8 cellular contexts compared by ENCODE assay signal in the genomic region with DNA sequence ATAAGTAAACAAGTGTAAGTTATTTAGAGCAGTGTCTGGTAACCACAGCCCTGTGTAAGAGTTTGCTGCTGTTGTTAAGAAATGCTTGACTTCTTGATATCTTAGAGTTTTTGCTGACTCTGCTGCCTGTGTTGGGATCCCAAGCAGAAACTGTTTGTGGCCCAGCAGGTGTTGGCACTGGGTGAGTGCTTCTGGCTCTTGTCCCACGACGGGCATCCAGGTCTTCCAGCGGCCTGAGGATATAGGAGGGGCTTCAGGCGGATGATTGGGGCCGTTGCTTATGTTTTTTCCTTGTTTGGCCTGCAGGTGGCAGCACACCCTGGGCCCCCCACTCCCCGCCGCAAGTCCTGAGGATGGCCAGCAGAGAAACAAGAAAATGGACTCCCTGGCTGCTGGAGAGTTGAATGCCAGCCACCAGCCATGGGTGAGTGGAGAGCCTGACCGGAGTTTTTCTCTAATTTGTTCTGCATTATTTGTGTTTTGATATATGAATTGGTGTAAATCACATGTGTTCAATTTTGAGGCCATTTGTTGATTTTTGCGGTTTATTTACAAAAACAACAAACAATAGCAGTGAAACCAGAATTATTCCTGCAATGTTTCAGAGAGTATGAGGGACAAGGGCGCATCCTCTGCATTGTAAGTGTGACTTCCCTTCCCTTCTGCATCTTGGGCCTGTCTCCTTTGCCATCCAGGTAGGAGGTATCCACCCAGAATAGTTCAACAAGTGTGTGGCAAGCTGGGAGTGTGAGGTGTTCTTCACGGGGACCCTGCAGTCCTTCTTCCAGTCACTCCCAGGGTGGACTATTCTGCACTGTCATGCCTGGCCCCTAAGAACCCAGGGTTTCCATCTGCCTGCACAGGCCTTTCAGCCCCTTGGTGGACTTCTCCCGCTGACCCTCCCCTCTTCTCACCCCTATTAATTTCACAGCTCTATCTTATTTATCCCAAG. TPM values are rescaled to one million over a fixed set of nuclear protein-coding genes. Genes with fewer than 3 reads are reported as not detected.
DNase-seq lines count a peak whose midpoint lies in the region; ATAC-seq and TF ChIP-seq lines count a peak whose summit lies in the region.

No MANE protein-coding gene starts in this region.

- no peak overlapping the region for H3K9ac ChIP-seq in OCI-LY3 (ENCODE audit: low read length)

- H3K9me3 ChIP-seq in OCI-LY3 (ENCODE audit: insufficient read depth, low read length) (no peaks in the 10 kb centered on the region), esophagus (ENCODE audit: control insufficient read depth in 2 of 2, insufficient read depth in 1 of 2, low read depth in 1 of 2, low read length in 1 of 2) (no peaks in the 10 kb centered on the region), muscle layer of duodenum (ENCODE audit: control insufficient read depth in 1 of 2, low read length in 2 of 2) (no peaks in the 10 kb centered on the region), suprapubic skin (no peaks in the 10 kb centered on the region)

- peak overlapping the region; percentile 79 for H3K27ac ChIP-seq in OCI-LY3 (ENCODE audit: low read length)
- H3K27ac ChIP-seq in esophagus (ENCODE audit: low read depth in 2 of 2, low read length in 1 of 2): peak overlapping the region; percentile 72 to 84
- H3K27ac ChIP-seq in muscle layer of duodenum (ENCODE audit: low read length): peak overlapping the region; percentile 80
- no peak overlapping the region for H3K27ac ChIP-seq in suprapubic skin

- no peak for TF ChIP-seq EP300 in suprapubic skin (IDR thresholded peaks at IDR 0.05)

- WGBS in esophagus, 2 donors: 21 to 24% methylated on average over 12 of the region's 12 CpGs
- 22% methylated on average over 12 of the region's 12 CpGs for WGBS in suprapubic skin

- H3K27me3 ChIP-seq in OCI-LY3 (ENCODE audit: low read depth, low read length) (no peaks in the 10 kb centered on the region), esophagus (ENCODE audit: control insufficient read depth in 1 of 2, insufficient read depth in 2 of 2, low read length in 2 of 2) (no peaks in the 10 kb centered on the region), muscle layer of duodenum (ENCODE audit: low read depth, low read length) (no peaks in the 10 kb centered on the region), suprapubic skin (no peaks in the 10 kb centered on the region)

- H3K4me1 ChIP-seq in OCI-LY3 (ENCODE audit: low read length) (peaks cover 65% of the 10 kb centered on the region), esophagus (ENCODE audit: control insufficient read depth in 2 of 2, insufficient read depth in 2 of 2, low read length in 1 of 2) (peaks cover 6 to 23% of the 10 kb centered on the region in 2 donors), muscle layer of duodenum (ENCODE audit: control insufficient read depth in 1 of 2, insufficient read depth in 2 of 2, low read length in 2 of 2) (peaks cover 50 to 78% of the 10 kb centered on the region in 2 donors), suprapubic skin (peaks cover 93% of the 10 kb centered on the region)

- peak overlapping the region; percentile 62 for H3K4me2 ChIP-seq in OCI-LY3 (ENCODE audit: low read length)

- H3K36me3 ChIP-seq in OCI-LY3 (replicated peaks; ENCODE audit: low read depth, low read length) (no peaks in the 10 kb centered on the region), esophagus (ENCODE audit: control insufficient read depth in 2 of 2, insufficient read depth in 2 of 2, low read length in 1 of 2) (peaks cover 0 to 3% of the 10 kb centered on the region in 2 donors), muscle layer of duodenum (ENCODE audit: control insufficient read depth in 1 of 2, insufficient read depth in 2 of 2, low read length in 2 of 2) (peaks cover 3 to 15% of the 10 kb centered on the region in 2 donors), suprapubic skin (no peaks in the 10 kb centered on the region)

- H3K4me3 ChIP-seq in OCI-LY3 (ENCODE audit: low read length) (0 out of 2 replicates have a peak overlapping the region, but pooled peaks have one; percentile 8), esophagus (ENCODE audit: low read depth in 1 of 2, low read length in 2 of 2) (no peak overlapping the region), muscle layer of duodenum (ENCODE audit: low read depth in 1 of 2, low read length in 2 of 2) (peak overlapping the region; percentile 16 to 21), suprapubic skin (no peak overlapping the region)

- no peaks in the 10 kb centered on the region for H4K20me1 ChIP-seq in OCI-LY3 (ENCODE audit: insufficient read depth, low read length)

- ATAC-seq in GM21786 (IDR thresholded peaks at IDR 0.05; ENCODE audit: unreplicated experiment): no peak

- TF ChIP-seq CTCF in OCI-LY3 (IDR thresholded peaks at IDR 0.05; ENCODE audit: low read depth, low read length): peak; percentile 71
- peak; percentile 73 to 85 for TF ChIP-seq CTCF in suprapubic skin (IDR thresholded peaks at IDR 0.05)

- DNase-seq in EL: peak; percentile 79
- DNase-seq in HT1080 (ENCODE audit: low read depth): peak; percentile 89
- DNase-seq in activated T-cell treated with anti-CD3 and anti-CD28 coated beads, Interleukin-2, amount 50 U/mL, for 1 hour: peak; percentile 70
- DNase-seq in suprapubic skin (ENCODE audit: low spot score in 2 of 2): peak in 1 of 2 donors; percentile 77

- H3K79me2 ChIP-seq in OCI-LY3 (ENCODE audit: low read length): no peaks in the 10 kb centered on the region

- H2AFZ ChIP-seq in OCI-LY3 (ENCODE audit: low read depth, low read length): no peak overlapping the region

- no peak for TF ChIP-seq POLR2A in suprapubic skin (IDR thresholded peaks at IDR 0.05)

RNA-seq across cellular contexts. Expression of a gene that starts 50.3 kb away (rescaled TPM):
- total RNA-seq in HT1080 (2014; rRNA removed; shearing (Covaris generic)): 0.70 and 2.1 TPM in 2 replicates
- 1.3 and 2.6 TPM in 2 replicates for polyA plus RNA-seq in HT1080 (2015; cell fraction: cytosol; rRNA removed)
- 5.5 and 6.9 TPM in 2 replicates for polyA plus RNA-seq in HT1080 (2015; cell fraction: nucleus; rRNA removed)
- polyA plus RNA-seq in esophagus: 1 to 10 TPM; 3.0 to 4.1 TPM
- 10 to 100 TPM; 23.2 to 36.6 (median 26.3) TPM for total RNA-seq in suprapubic skin

Comparison
In these comparisons a context has a peak if more than half of its experiments do, and no peak if none do; other contexts are left out.
1. H3K4me3 ChIP-seq: peak in OCI-LY3 (single experiment) and muscle layer of duodenum (2 of 2); none in esophagus (0 of 2) and suprapubic skin (single experiment).